14 cellular contexts compared by ENCODE assay signal in the genomic region with DNA sequence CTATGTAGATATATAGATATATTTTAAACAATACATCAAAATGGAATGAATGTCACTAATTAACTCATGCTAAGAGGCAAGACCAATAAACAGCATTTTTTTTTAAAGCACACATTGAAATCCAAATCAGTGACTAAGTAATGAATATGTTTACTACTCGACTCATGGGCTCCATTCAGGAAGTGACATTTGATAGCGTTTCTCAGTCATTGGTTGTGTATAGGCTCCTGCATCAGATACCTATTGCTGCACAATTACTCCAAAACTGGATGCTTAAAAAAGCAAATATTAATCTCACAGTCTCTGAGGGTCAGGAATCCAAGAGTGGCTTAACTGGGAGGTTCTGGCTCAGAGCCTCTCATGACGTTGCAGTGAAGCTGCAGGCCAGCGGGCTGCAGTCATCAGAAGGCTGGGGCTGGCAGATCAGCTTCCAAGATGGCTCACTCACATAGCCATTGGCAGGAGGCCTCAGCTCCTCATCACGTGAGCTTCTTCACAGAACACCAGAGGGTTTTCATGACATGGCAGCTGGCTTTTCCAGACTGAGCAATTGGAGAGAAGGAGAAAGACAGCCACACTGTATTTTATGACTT.
A peak's percentile ranks its signal among the peaks of the same experiment; 100 is the strongest.
DNase-seq lines count a peak whose midpoint lies in the region; TF ChIP-seq lines count a peak whose summit lies in the region.
"Had no signal": no experiment of that assay in that cellular context is flagged by ENCODE, and none has a peak within 500 bp of the region (broad histone marks: within the 10 kb centered on the region; RNA-seq: fewer than 3 reads in every experiment).

No MANE protein-coding gene starts in this region.

- H2BK120ac ChIP-seq in trophoblast cell (ENCODE audit: insufficient read depth, low read length, poor library complexity), result no peak overlapping the region

- no peak overlapping the region for H3K18ac ChIP-seq in trophoblast cell (ENCODE audit: low read length)

- H3K4me1 ChIP-seq in CD4-positive, alpha-beta memory T cell (ENCODE audit: insufficient read depth, low read length), result no peaks in the 10 kb centered on the region
- peaks cover 2 to 11% of the 10 kb centered on the region in 2 experiments for H3K4me1 ChIP-seq in trophoblast cell (ENCODE audit: control insufficient read depth in 1 of 2, insufficient read depth in 2 of 2, low read length in 2 of 2)
- H3K4me1 ChIP-seq: tibial nerve had no signal

- no peak overlapping the region for H2BK5ac ChIP-seq in trophoblast cell (ENCODE audit: low read depth, low read length, poor library complexity)

- H4K8ac ChIP-seq in trophoblast cell (ENCODE audit: low read depth, low read length), result no peak overlapping the region

- H3K14ac ChIP-seq in trophoblast cell (ENCODE audit: low read length), result no peak overlapping the region

- no peak overlapping the region for H3K4me3 Mint-ChIP-seq in CD4-positive, alpha-beta memory T cell
- H3K4me3 Mint-ChIP-seq: activated B cell treated with CpG ODN at 0.5 μM for 24 hours, neural crest cell had no signal

- no peak overlapping the region for H3K27ac ChIP-seq in CD4-positive, alpha-beta memory T cell (ENCODE audit: low read depth, low read length)
- no peak overlapping the region for H3K27ac ChIP-seq in trophoblast cell (ENCODE audit: low read depth, low read length)
- H3K27ac ChIP-seq: C4-2B, HL-60, tibial nerve had no signal

- no peak for TF ChIP-seq CTCF in AG10803 (conservative IDR thresholded peaks at IDR 0.05; ENCODE audit: low read length)

- H3K9ac ChIP-seq in trophoblast cell (ENCODE audit: low read length), result no peak overlapping the region

- no peaks in the 10 kb centered on the region for H3K79me2 ChIP-seq in trophoblast cell (ENCODE audit: control insufficient read depth, insufficient read depth, low read length, poor library complexity)

- H2AK5ac ChIP-seq in trophoblast cell (ENCODE audit: low read length), result no peak overlapping the region

- H2BK12ac ChIP-seq in trophoblast cell (ENCODE audit: low read length), result no peak overlapping the region

- H3K36me3 Mint-ChIP-seq in CD4-positive, alpha-beta memory T cell, result no peaks in the 10 kb centered on the region

- CTCF ChIA-PET in CD4-positive, alpha-beta memory T cell (lab: Charles Lee; ENCODE audit: partially characterized antibody), result no interaction called here

- no CpG with 5 or more reads among the region's 5 CpGs for WGBS in trophoblast cell (ENCODE audit: extremely low coverage, insufficient coverage, insufficient read length)

- H3K4me3 ChIP-seq in AG10803 (ENCODE audit: low read length) (no peak overlapping the region), H7 (ENCODE audit: insufficient read depth, low read depth, low read length) (no peak overlapping the region), trophoblast cell (ENCODE audit: low read depth, low read length) (no peak overlapping the region)
- no peak overlapping the region for H3K4me3 ChIP-seq in CD4-positive, alpha-beta memory T cell (ENCODE audit: low read length in 2 of 2)
- H3K4me3 ChIP-seq: tibial nerve had no signal

- no peak overlapping the region for H2AFZ ChIP-seq in trophoblast cell (ENCODE audit: insufficient read depth, low read length, poor library complexity)

- no peaks in the 10 kb centered on the region for H3K4me1 Mint-ChIP-seq in CD4-positive, alpha-beta memory T cell
- H3K4me1 Mint-ChIP-seq: activated B cell treated with CpG ODN at 0.5 μM for 24 hours had no signal

- no peaks in the 10 kb centered on the region for H3K27me3 ChIP-seq in CD4-positive, alpha-beta memory T cell (ENCODE audit: insufficient read depth, low read length)
- H3K27me3 ChIP-seq in H7 (ENCODE audit: control insufficient read depth, insufficient read depth, low read length), result no peaks in the 10 kb centered on the region
- no peaks in the 10 kb centered on the region for H3K27me3 ChIP-seq in trophoblast cell (ENCODE audit: insufficient read depth, low read length)
- H3K27me3 ChIP-seq: tibial nerve had no signal

- intact Hi-C loops in CD4-positive, alpha-beta memory T cell (cut with micrococcal nuclease), result no loop called here

- no peak overlapping the region for H3K23ac ChIP-seq in trophoblast cell (ENCODE audit: low read length)

- peaks cover 0 to 7% (median 0%) of the 10 kb centered on the region in 8 donors for H3K9me3 Mint-ChIP-seq in CD4-positive, alpha-beta memory T cell

- H4K12ac ChIP-seq in trophoblast cell (ENCODE audit: low read depth, low read length), result no peak overlapping the region

- no peaks in the 10 kb centered on the region for H3K9me3 ChIP-seq in CD4-positive, alpha-beta memory T cell (ENCODE audit: control insufficient read depth in 1 of 2, low read length in 2 of 2)
- H3K9me3 ChIP-seq in trophoblast cell (ENCODE audit: insufficient read depth, low read depth, low read length), result no peaks in the 10 kb centered on the region
- H3K9me3 ChIP-seq: tibial nerve had no signal

- POLR2A ChIA-PET in CD4-positive, alpha-beta memory T cell (lab: Charles Lee; ENCODE audit: partially characterized antibody), result no interaction called here

- no peak overlapping the region for H3K27ac Mint-ChIP-seq in CD4-positive, alpha-beta memory T cell
- H3K27ac Mint-ChIP-seq: activated B cell treated with CpG ODN at 0.5 μM for 24 hours had no signal

- no peak overlapping the region for H4K91ac ChIP-seq in trophoblast cell (ENCODE audit: low read depth, low read length)

- peaks cover 0 to 2% of the 10 kb centered on the region in 2 donors for H3K27me3 Mint-ChIP-seq in CD4-positive, alpha-beta memory T cell
- H3K27me3 Mint-ChIP-seq: activated B cell treated with CpG ODN at 0.5 μM for 24 hours had no signal

- DNase-seq in AG10803 (ENCODE audit: low read depth), result peak; percentile 87
- peak; percentile 65 for DNase-seq in NCI-H1092 (lab: John Stamatoyannopoulos, UW)
- peak; percentile 44 for DNase-seq in fibroblast of gingiva (ENCODE audit: low read depth)
- DNase-seq in myocyte (ENCODE audit: low read depth), result peak; percentile 86
- DNase-seq in CD4-positive, alpha-beta memory T cell, result no peak
- no peak for DNase-seq in H7
- no peak for DNase-seq in trophoblast cell
- DNase-seq in GM19238 (ENCODE audit: insufficient read length, low spot score), result no peak
- DNase-seq: activated B cell treated with CpG ODN at 0.5 μM for 24 hours, NCI-H1417 had no signal

- H3K36me3 ChIP-seq in CD4-positive, alpha-beta memory T cell (ENCODE audit: insufficient read depth, low read length), result no peaks in the 10 kb centered on the region
- no peaks in the 10 kb centered on the region for H3K36me3 ChIP-seq in H7 (replicated peaks; ENCODE audit: control insufficient read depth, insufficient read depth, low read length)
- H3K36me3 ChIP-seq in trophoblast cell (ENCODE audit: control insufficient read depth in 1 of 2, insufficient read depth in 2 of 2, low read length in 2 of 2), result no peaks in the 10 kb centered on the region
- H3K36me3 ChIP-seq: tibial nerve had no signal

- no peak overlapping the region for H3K4ac ChIP-seq in trophoblast cell (ENCODE audit: low read depth, low read length)

- no peak overlapping the region for H3K4me2 ChIP-seq in trophoblast cell (ENCODE audit: low read length)

- H3K79me1 ChIP-seq in trophoblast cell (ENCODE audit: low read length), result no peaks in the 10 kb centered on the region

Comparison
In these comparisons a context has a peak if more than half of its experiments do, and no peak if none do; other contexts are left out.
1. DNase-seq: peak in AG10803 (single experiment), NCI-H1092 (single experiment), fibroblast of gingiva (single experiment) and myocyte (single experiment); none in CD4-positive, alpha-beta memory T cell (0 of 5), H7 (single experiment), trophoblast cell (0 of 2) and GM19238 (single experiment).